Comparison of ENCODE assay signal across 8 cellular contexts in genomic region chr5:163565492-163565891, GRCh38.
DNase-seq lines count a peak whose midpoint lies in the region; ATAC-seq and TF ChIP-seq lines count a peak whose summit lies in the region.

No MANE protein-coding gene starts in this region.

- no peak for ATAC-seq in SK-N-SH treated with all-trans-retinoic acid at 6 μM for 48 hours
- no peak for ATAC-seq in T-helper 17 cell
- peak; percentile 24 for ATAC-seq in foreskin keratinocyte
- no peak for ATAC-seq in gastrocnemius medialis

- DNase-seq in SK-N-SH (no peak), T-helper 17 cell (no peak), foreskin keratinocyte (no peak), gastrocnemius medialis (no peak), CD1c-positive myeloid dendritic cell (ENCODE audit: extremely low spot score) (no peak), RPMI8226 (no peak), Karpas-422 (no peak)

- H3K27me3 ChIP-seq in SK-N-SH (ENCODE audit: insufficient read depth) (no peaks in the 10 kb centered on the region), foreskin keratinocyte (peaks cover 53% of the 10 kb centered on the region), gastrocnemius medialis (peaks cover 24 to 33% (median 29%) of the 10 kb centered on the region in 3 donors), Karpas-422 (ENCODE audit: low read length) (no peaks in the 10 kb centered on the region)

- in situ Hi-C loops in gastrocnemius medialis (cut with MboI; ENCODE audit: low sequenced_read_pairs in 4 of 4), result loop anchor here (10.0 to 25.0 kb wide), 3 partner anchors 939 to 1647 kb away; no protein-coding TSS in a partner anchor

- WGBS in SK-N-SH (ENCODE audit: low lambda C conversion rate), result 82% methylated on average over 11 of the region's 11 CpGs

- H3K9ac ChIP-seq in SK-N-SH, result no peak overlapping the region
- H3K9ac ChIP-seq in Karpas-422 (ENCODE audit: low read length), result no peak overlapping the region

- no peaks in the 10 kb centered on the region for H3K36me3 ChIP-seq in SK-N-SH (replicated peaks in 1 of 2; ENCODE audit: control insufficient read depth in 1 of 2, insufficient read depth in 2 of 2, low read length in 1 of 2)
- H3K36me3 ChIP-seq in gastrocnemius medialis, result no peaks in the 10 kb centered on the region
- H3K36me3 ChIP-seq in Karpas-422 (ENCODE audit: insufficient read depth, low read length), result no peaks in the 10 kb centered on the region

- TF ChIP-seq EP300 in SK-N-SH (IDR thresholded peaks at IDR 0.05; ENCODE audit: borderline replicate concordance in 1 of 2, low read depth in 1 of 2, low read length in 1 of 2), result no peak

- no peak overlapping the region for H2AFZ ChIP-seq in SK-N-SH (ENCODE audit: low read depth)
- no peak overlapping the region for H2AFZ ChIP-seq in Karpas-422 (ENCODE audit: low read length)

- H3K4me3 Mint-ChIP-seq in T-helper 17 cell, result peak overlapping the region; percentile 80

- no peak for TF ChIP-seq CTCF in SK-N-SH (IDR thresholded peaks at IDR 0.05)
- TF ChIP-seq CTCF in foreskin keratinocyte (conservative IDR thresholded peaks at IDR 0.05), result no peak
- TF ChIP-seq CTCF in gastrocnemius medialis (IDR thresholded peaks at IDR 0.05 in 4 of 5, conservative IDR thresholded peaks at IDR 0.05 in 1 of 5), result no peak

- H3K4me1 Mint-ChIP-seq in T-helper 17 cell, result peaks cover 23% of the 10 kb centered on the region

- H3K9me3 ChIP-seq in SK-N-SH (no peaks in the 10 kb centered on the region), T-helper 17 cell (ENCODE audit: control insufficient read depth, low read length, poor library complexity, severe bottlenecking) (no peaks in the 10 kb centered on the region), gastrocnemius medialis (no peaks in the 10 kb centered on the region), Karpas-422 (ENCODE audit: low read length) (no peaks in the 10 kb centered on the region)

- H3K4me2 ChIP-seq in SK-N-SH (no peak overlapping the region), Karpas-422 (ENCODE audit: low read depth, low read length, poor library complexity, severe bottlenecking) (no peak overlapping the region)

- no peak overlapping the region for H3K4me3 ChIP-seq in SK-N-SH (ENCODE audit: low read depth in 2 of 2, low read length in 1 of 2)
- peak overlapping the region; percentile 27 to 52 (median 34) for H3K4me3 ChIP-seq in gastrocnemius medialis
- no peak overlapping the region for H3K4me3 ChIP-seq in Karpas-422 (ENCODE audit: low read length)

- no peak for TF ChIP-seq RAD21 in SK-N-SH (IDR thresholded peaks at IDR 0.05; ENCODE audit: low read length)

- peaks cover 84% of the 10 kb centered on the region for H3K27me3 Mint-ChIP-seq in T-helper 17 cell

- intact Hi-C loops in gastrocnemius medialis (cut with DNase I; ENCODE audit: low total_unique reads), result no loop called here

- H3K27ac Mint-ChIP-seq in T-helper 17 cell, result no peak overlapping the region

- CTCF ChIA-PET in SK-N-SH (lab: Yijun Ruan, JAX), result interaction anchor here (0.6 to 3.8 kb wide), 11 partner anchors 13 to 1108 kb away, joined by 3 to 29 read pairs (median 7); no protein-coding TSS in a partner anchor

- H3K79me2 ChIP-seq in SK-N-SH (ENCODE audit: insufficient read depth), result no peaks in the 10 kb centered on the region
- no peaks in the 10 kb centered on the region for H3K79me2 ChIP-seq in Karpas-422 (ENCODE audit: low read length)

- POLR2A ChIA-PET in SK-N-SH (lab: Yijun Ruan, JAX), result no interaction called here

- H3K4me1 ChIP-seq in SK-N-SH (ENCODE audit: control insufficient read depth in 1 of 2, insufficient read depth in 2 of 2, low read depth in 1 of 2, low read length in 1 of 2) (peaks cover 0 to 19% of the 10 kb centered on the region in 2 experiments; a peak in 3 of 4 replicates), foreskin keratinocyte (no peaks in the 10 kb centered on the region), gastrocnemius medialis (peaks cover 9 to 12% of the 10 kb centered on the region in 2 donors), Karpas-422 (ENCODE audit: low read length) (no peaks in the 10 kb centered on the region)

- no peaks in the 10 kb centered on the region for H3K9me2 ChIP-seq in SK-N-SH
- H3K9me2 ChIP-seq in Karpas-422 (replicated peaks; ENCODE audit: insufficient read depth, low read length), result no peaks in the 10 kb centered on the region

- no peaks in the 10 kb centered on the region for H4K20me1 ChIP-seq in SK-N-SH (ENCODE audit: insufficient read depth)
- H4K20me1 ChIP-seq in Karpas-422 (ENCODE audit: insufficient read depth, low read depth, low read length), result 0 out of 2 replicates have a peak, but pooled peaks cover 4% of the 10 kb centered on the region

- peaks cover 6% of the 10 kb centered on the region for H3K36me3 Mint-ChIP-seq in T-helper 17 cell (ENCODE audit: low read depth)

- H3F3A ChIP-seq in SK-N-SH (replicated peaks; ENCODE audit: insufficient read depth), result peaks cover 3% of the 10 kb centered on the region

- H3K27ac ChIP-seq in SK-N-SH (ENCODE audit: low read depth in 2 of 2, low read length in 1 of 2) (no peak overlapping the region; a peak in 1 of 4 replicates), foreskin keratinocyte (no peak overlapping the region), gastrocnemius medialis (no peak overlapping the region), Karpas-422 (ENCODE audit: low read length) (no peak overlapping the region)

- no peak for TF ChIP-seq POLR2A in gastrocnemius medialis (IDR thresholded peaks at IDR 0.05)

TF ChIP-seq in SK-N-SH, 30 proteins besides CTCF, POLR2A, EP300 and RAD21:
- no peak for TF ChIP-seq RXRA (IDR thresholded peaks at IDR 0.05; ENCODE audit: borderline replicate concordance, low read depth)
- no peak for TF ChIP-seq TCF12 (IDR thresholded peaks at IDR 0.05)
- peak; percentile 81 for TF ChIP-seq REST (IDR thresholded peaks at IDR 0.05; ENCODE audit: low read depth, low read length)

TF ChIP-seq in SK-N-SH treated with all-trans-retinoic acid at 6 μM for 48 hours, 23 proteins besides CTCF, POLR2A, EP300 and RAD21:
- TF ChIP-seq TSHZ2 (CRISPR knock-in tag; IDR thresholded peaks at IDR 0.05) (no peak), SNAI2 (CRISPR knock-in tag; IDR thresholded peaks at IDR 0.05) (no peak), OSR1 (CRISPR knock-in tag; IDR thresholded peaks at IDR 0.05) (no peak), TOX (CRISPR knock-in tag; IDR thresholded peaks at IDR 0.05; ENCODE audit: borderline replicate concordance) (no peak), ZFP30 (CRISPR knock-in tag; IDR thresholded peaks at IDR 0.05) (no peak), ESRRG (CRISPR knock-in tag; IDR thresholded peaks at IDR 0.05) (no peak)

Comparison
In these comparisons a context has a peak if more than half of its experiments do, and no peak if none do; other contexts are left out.
1. H3K4me3 ChIP-seq: peak in gastrocnemius medialis (4 of 4); none in SK-N-SH (0 of 2) and Karpas-422 (single experiment).